20 cellular contexts compared by ENCODE assay signal in the genomic region with DNA sequence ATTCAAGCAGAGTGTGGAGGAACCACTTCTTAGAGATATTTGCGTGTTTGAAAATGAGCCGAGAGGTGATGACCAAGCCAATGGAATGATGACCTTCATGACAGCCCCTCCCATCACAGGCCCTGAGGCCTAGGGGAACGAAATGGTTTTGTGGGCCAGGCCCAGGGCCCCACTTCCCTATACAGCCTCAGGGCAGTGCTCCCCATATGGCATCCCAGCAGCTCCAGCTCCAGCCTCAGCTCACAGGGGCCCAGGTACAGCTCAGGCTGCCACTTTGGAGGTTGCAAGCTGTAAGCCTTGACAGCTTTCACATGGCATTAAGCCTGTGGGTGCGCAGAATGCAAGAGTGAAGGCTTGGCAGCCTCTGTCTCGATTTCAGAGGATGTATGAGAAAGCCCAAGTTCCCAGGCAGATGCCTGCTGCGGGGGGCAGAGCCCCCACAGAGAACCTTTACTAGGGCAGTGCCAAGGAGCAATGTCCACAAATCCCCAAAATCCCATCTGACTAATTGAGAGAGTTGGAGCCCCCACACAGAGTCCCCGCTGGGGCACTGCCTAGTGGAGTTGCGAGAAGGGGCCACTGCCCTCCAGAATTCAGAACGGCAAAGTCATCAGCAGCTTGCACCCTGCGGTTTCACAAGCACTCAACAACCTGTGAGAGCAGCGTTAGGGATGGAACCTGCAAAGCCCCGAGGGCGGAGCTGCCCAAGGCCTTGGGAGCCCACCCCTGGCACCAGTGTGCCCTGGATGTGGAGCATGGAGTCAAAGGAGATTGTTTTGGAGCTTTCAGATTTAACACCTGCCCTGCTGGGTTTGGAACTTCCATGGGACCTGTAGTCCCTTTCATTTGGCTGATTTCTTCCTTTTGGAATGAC. TPM values are rescaled to one million over a fixed set of nuclear protein-coding genes. Genes with fewer than 3 reads are reported as not detected.
DNase-seq lines count a peak whose midpoint lies in the region; ATAC-seq and TF ChIP-seq lines count a peak whose summit lies in the region.
"Had no signal": no experiment of that assay in that cellular context is flagged by ENCODE, and none has a peak within 500 bp of the region (broad histone marks: within the 10 kb centered on the region; RNA-seq: fewer than 3 reads in every experiment).

No MANE protein-coding gene starts in this region.

- POLR2A ChIA-PET in IMR-90 (lab: Charles Lee; ENCODE audit: unreplicated experiment), result no interaction called here

- peak overlapping the region; percentile 67 for H2AFZ ChIP-seq in IMR-90 (replicated peaks; ENCODE audit: low read length, poor library complexity)

- no peak overlapping the region for H3K23ac ChIP-seq in IMR-90 (ENCODE audit: low read depth, low read length)

- TF ChIP-seq CTCF in IMR-90 (conservative IDR thresholded peaks at IDR 0.05; ENCODE audit: low read depth, low read length) (no peak), mucosa of descending colon (IDR thresholded peaks at IDR 0.05) (no peak), upper lobe of right lung (IDR thresholded peaks at IDR 0.05) (no peak)

- H2BK15ac ChIP-seq in IMR-90 (ENCODE audit: low read depth, low read length), result peak overlapping the region; percentile 40; the same call in 1 of the 3 replicates

- peaks cover 4% of the 10 kb centered on the region for H3K4me1 ChIP-seq in IMR-90 (ENCODE audit: control insufficient read depth, insufficient read depth, low read length)
- H3K4me1 ChIP-seq in mucosa of descending colon (ENCODE audit: low read depth), result no peaks in the 10 kb centered on the region
- peaks cover 4% of the 10 kb centered on the region for H3K4me1 ChIP-seq in upper lobe of right lung

- H4K5ac ChIP-seq in IMR-90 (ENCODE audit: low read depth, low read length), result peak overlapping the region; percentile 72

- no TSS peak for BruUV-seq in IMR-90 (replicated peaks; lab: Mats Ljungman, UMichigan)

- H3K9ac ChIP-seq in IMR-90 (ENCODE audit: low read depth, low read length), result no peak overlapping the region
- H3K9ac ChIP-seq: BLaER1 treated with 17β-estradiol and CSF1 and Interleukin-3, amounts not matched to agents 10 nM and 100 nM had no signal

- H3K9me3 ChIP-seq in IMR-90 (ENCODE audit: control insufficient read depth, insufficient read depth, low read length) (peaks cover 11% of the 10 kb centered on the region; the same call in 1 of the 2 replicates), mucosa of descending colon (peaks cover 4% of the 10 kb centered on the region), upper lobe of right lung (no peaks in the 10 kb centered on the region)

- intact Hi-C loops in left ventricle myocardium superior (cut with micrococcal nuclease), result no loop called here
- intact Hi-C loops in Right ventricle myocardium inferior (cut with DNase I), result no loop called here
- intact Hi-C loops in IMR-90 (cut with micrococcal nuclease), result no loop called here
- intact Hi-C loops in mucosa of descending colon (cut with DNase I, micrococcal nuclease), result no loop called here
- intact Hi-C loops in upper lobe of right lung (cut with DNase I), result no loop called here

- peak overlapping the region; percentile 53 to 88; a peak in 3 of 4 replicates for H4K8ac ChIP-seq in IMR-90 (ENCODE audit: low read depth in 2 of 2, low read length in 2 of 2)

- no peak overlapping the region for H2BK5ac ChIP-seq in IMR-90 (ENCODE audit: low read depth, low read length, poor library complexity, severe bottlenecking)

- TF ChIP-seq POLR2A in IMR-90 (IDR thresholded peaks at IDR 0.05; ENCODE audit: low read depth, low read length), result no peak

- no peak overlapping the region for H2BK20ac ChIP-seq in IMR-90 (ENCODE audit: low read depth, low read length)

- CTCF ChIA-PET in IMR-90 (lab: Yijun Ruan, JAX), result no interaction called here

- H3K18ac ChIP-seq in IMR-90 (ENCODE audit: low read depth, low read length), result peak overlapping the region; percentile 41; the same call in 1 of the 2 replicates

- H3K36me3 ChIP-seq in IMR-90 (ENCODE audit: control insufficient read depth, insufficient read depth, low read length) (no peaks in the 10 kb centered on the region), mucosa of descending colon (ENCODE audit: low read depth) (no peaks in the 10 kb centered on the region), upper lobe of right lung (no peaks in the 10 kb centered on the region)
- H3K36me3 ChIP-seq: HAP-1 had no signal

- no peaks in the 10 kb centered on the region for H3K79me1 ChIP-seq in IMR-90 (ENCODE audit: low read depth in 1 of 2, low read length in 2 of 2)

- no peak for TF ChIP-seq RAD21 in IMR-90 (IDR thresholded peaks at IDR 0.05; ENCODE audit: low read length)

- ATAC-seq in left ventricle myocardium superior, result no peak
- ATAC-seq in Right ventricle myocardium inferior, result no peak
- ATAC-seq in IMR-90 (ENCODE audit: low read depth), result no peak; the same call in 1 of the 2 replicates
- ATAC-seq in mucosa of descending colon, result no peak
- ATAC-seq in upper lobe of right lung, result peak; percentile 23
- ATAC-seq in GM21723 (IDR thresholded peaks at IDR 0.05; ENCODE audit: unreplicated experiment), result no peak
- no peak for ATAC-seq in HG03342 (IDR thresholded peaks at IDR 0.05; ENCODE audit: unreplicated experiment)
- ATAC-seq: GM12878, SK-N-SH treated with all-trans-retinoic acid at 6 μM for 48 hours had no signal

- in situ Hi-C loops in IMR-90 (cut with MboI; ENCODE audit: low sequenced_read_pairs), result no loop called here

- H3K4me3 ChIP-seq in IMR-90 (ENCODE audit: insufficient read depth, low read depth, low read length), result no peak overlapping the region
- no peak overlapping the region for H3K4me3 ChIP-seq in mucosa of descending colon
- no peak overlapping the region for H3K4me3 ChIP-seq in upper lobe of right lung
- H3K4me3 ChIP-seq: BLaER1 treated with 17β-estradiol and CSF1 and Interleukin-3, amounts not matched to agents 10 nM and 100 nM; GM12878; HAP-1 had no signal

- peak; percentile 11 for DNase-seq in left ventricle myocardium superior
- no peak for DNase-seq in Right ventricle myocardium inferior (ENCODE audit: missing footprints)
- DNase-seq in IMR-90, result no peak
- DNase-seq in mucosa of descending colon, result peak in 2 of 3 donors; percentile 19
- DNase-seq in upper lobe of right lung, result peak; percentile 46
- DNase-seq: CD8-positive, alpha-beta memory T cell; DMS53; EL; KG1; NCI-H1105 treated with DMSO at 0.1 percent for 48 hours; NCI-H1694 treated with DMSO at 0.1 percent for 48 hours; NCI-H510A treated with DMSO at 0.1 percent for 48 hours; NCI-H774; SIG-M5 had no signal

- H2AK9ac ChIP-seq in IMR-90 (replicated peaks; ENCODE audit: low read depth, low read length, poor library complexity), result peak overlapping the region; percentile 85

- H3K14ac ChIP-seq in IMR-90 (replicated peaks; ENCODE audit: low read depth, low read length), result no peak overlapping the region; the same call in 1 of the 2 replicates

- H3K9me1 ChIP-seq in IMR-90 (ENCODE audit: insufficient read depth, low read length), result no peaks in the 10 kb centered on the region

- peak overlapping the region; percentile 65; the same call in 1 of the 2 replicates for H2BK120ac ChIP-seq in IMR-90 (ENCODE audit: low read depth, low read length)

- H3K4me2 ChIP-seq in IMR-90 (ENCODE audit: low read depth, low read length), result no peak overlapping the region

- peak overlapping the region; percentile 78; the same call in 1 of the 2 replicates for H4K91ac ChIP-seq in IMR-90 (ENCODE audit: insufficient read depth, low read depth, low read length)

- H3K27me3 ChIP-seq in IMR-90 (ENCODE audit: control insufficient read depth, insufficient read depth, low read length) (peaks cover 2% of the 10 kb centered on the region; the same call in 1 of the 2 replicates), upper lobe of right lung (no peaks in the 10 kb centered on the region)

- no peaks in the 10 kb centered on the region for H4K20me1 ChIP-seq in IMR-90 (ENCODE audit: insufficient read depth, low read length)
- H4K20me1 ChIP-seq: BLaER1 treated with 17β-estradiol and CSF1 and Interleukin-3, amounts not matched to agents 10 nM and 100 nM had no signal

- H3K4ac ChIP-seq in IMR-90 (ENCODE audit: low read depth, low read length), result peak overlapping the region; percentile 29

- peak overlapping the region; percentile 24; the same call in 1 of the 2 replicates for H2AK5ac ChIP-seq in IMR-90 (ENCODE audit: low read depth, low read length)

- dilution Hi-C loops in IMR-90 (cut with HindIII; ENCODE audit: low sequenced_read_pairs, unreplicated experiment), result no loop called here

- no peak overlapping the region for H3K27ac ChIP-seq in IMR-90 (ENCODE audit: insufficient read depth, low read length)
- no peak overlapping the region for H3K27ac ChIP-seq in upper lobe of right lung
- H3K27ac ChIP-seq: BLaER1 treated with 17β-estradiol and CSF1 and Interleukin-3, amounts not matched to agents 10 nM and 100 nM had no signal

- 40% methylated on average over 3 of the region's 13 CpGs; no CpG with 5 or more reads in 1 of the 2 experiments for WGBS in IMR-90 (ENCODE audit: extremely low coverage in 2 of 2, insufficient read length in 1 of 2), 2 experiments

- H3K56ac ChIP-seq in IMR-90 (ENCODE audit: extremely low read depth, insufficient read depth, low read length), result no peak overlapping the region

TF ChIP-seq in IMR-90, 13 proteins besides CTCF, POLR2A, EP300 and RAD21 (continues in another document):
- no peak for TF ChIP-seq RFX5 (IDR thresholded peaks at IDR 0.05; ENCODE audit: low read depth, low read length)
- no peak for TF ChIP-seq SMC3 (IDR thresholded peaks at IDR 0.05; ENCODE audit: low read depth, low read length)
- TF ChIP-seq BHLHE40 (IDR thresholded peaks at IDR 0.05; ENCODE audit: low read depth, low read length), result no peak
- TF ChIP-seq RCOR1 (IDR thresholded peaks at IDR 0.05; ENCODE audit: insufficient replicate concordance, low read length), result no peak
- TF ChIP-seq NFE2L2 (IDR thresholded peaks at IDR 0.05; ENCODE audit: low read depth, low read length), result no peak
- TF ChIP-seq FOS (IDR thresholded peaks at IDR 0.05; ENCODE audit: low read depth, low read length), result no peak
- no peak for TF ChIP-seq MAZ (IDR thresholded peaks at IDR 0.05; ENCODE audit: borderline replicate concordance, low read depth, low read length)

RNA-seq across cellular contexts. Expression of a gene that starts 21.2 kb away (rescaled TPM):
- total RNA-seq in left ventricle myocardium superior, result 19.5 TPM
- total RNA-seq in Right ventricle myocardium inferior, result 19.0 TPM
- 5.0 and 7.2 TPM in 2 replicates for total RNA-seq in IMR-90 (2012; rRNA removed)
- polyA plus RNA-seq in IMR-90 (2012; rRNA removed), result 40.3 and 44.2 TPM in 2 replicates
- 36.0 and 41.8 TPM in 2 replicates for polyA plus RNA-seq in IMR-90 (2012; cell fraction: cytosol; rRNA removed)
- polyA plus RNA-seq in IMR-90 (2012; cell fraction: nucleus; rRNA removed; ENCODE audit: low replicate concordance), result 18.8 and 27.5 TPM in 2 replicates
- total RNA-seq in mucosa of descending colon, result 10 to 100 TPM; 35.1 to 43.9 (median 35.4) TPM
- total RNA-seq in upper lobe of right lung, result 29.9 TPM

RNA-seq across cellular contexts. Expression of a gene that starts 22.1 kb away (rescaled TPM):
- 32.7 TPM for total RNA-seq in left ventricle myocardium superior
- total RNA-seq in Right ventricle myocardium inferior, result 32.1 TPM
- total RNA-seq in IMR-90 (2012; rRNA removed), result 18.3 and 22.8 TPM in 2 replicates
- 32.6 and 36.1 TPM in 2 replicates for polyA plus RNA-seq in IMR-90 (2012; rRNA removed)
- polyA plus RNA-seq in IMR-90 (2012; cell fraction: cytosol; rRNA removed), result 27.3 and 38.0 TPM in 2 replicates
- 37.9 and 82.6 TPM in 2 replicates for polyA plus RNA-seq in IMR-90 (2012; cell fraction: nucleus; rRNA removed; ENCODE audit: low replicate concordance)
- 10 to 100 TPM; 11.6 to 76.7 (median 19.4) TPM for total RNA-seq in mucosa of descending colon
- total RNA-seq in upper lobe of right lung, result 139 TPM

Comparison
In these comparisons a context has a peak if more than half of its experiments do, and no peak if none do; other contexts are left out.
1. DNase-seq: peak in left ventricle myocardium superior (single experiment), mucosa of descending colon (2 of 3) and upper lobe of right lung (single experiment); none in Right ventricle myocardium inferior (single experiment) and IMR-90 (single experiment).